Comparison of ENCODE assay signal across 8 cellular contexts in the genomic region with DNA sequence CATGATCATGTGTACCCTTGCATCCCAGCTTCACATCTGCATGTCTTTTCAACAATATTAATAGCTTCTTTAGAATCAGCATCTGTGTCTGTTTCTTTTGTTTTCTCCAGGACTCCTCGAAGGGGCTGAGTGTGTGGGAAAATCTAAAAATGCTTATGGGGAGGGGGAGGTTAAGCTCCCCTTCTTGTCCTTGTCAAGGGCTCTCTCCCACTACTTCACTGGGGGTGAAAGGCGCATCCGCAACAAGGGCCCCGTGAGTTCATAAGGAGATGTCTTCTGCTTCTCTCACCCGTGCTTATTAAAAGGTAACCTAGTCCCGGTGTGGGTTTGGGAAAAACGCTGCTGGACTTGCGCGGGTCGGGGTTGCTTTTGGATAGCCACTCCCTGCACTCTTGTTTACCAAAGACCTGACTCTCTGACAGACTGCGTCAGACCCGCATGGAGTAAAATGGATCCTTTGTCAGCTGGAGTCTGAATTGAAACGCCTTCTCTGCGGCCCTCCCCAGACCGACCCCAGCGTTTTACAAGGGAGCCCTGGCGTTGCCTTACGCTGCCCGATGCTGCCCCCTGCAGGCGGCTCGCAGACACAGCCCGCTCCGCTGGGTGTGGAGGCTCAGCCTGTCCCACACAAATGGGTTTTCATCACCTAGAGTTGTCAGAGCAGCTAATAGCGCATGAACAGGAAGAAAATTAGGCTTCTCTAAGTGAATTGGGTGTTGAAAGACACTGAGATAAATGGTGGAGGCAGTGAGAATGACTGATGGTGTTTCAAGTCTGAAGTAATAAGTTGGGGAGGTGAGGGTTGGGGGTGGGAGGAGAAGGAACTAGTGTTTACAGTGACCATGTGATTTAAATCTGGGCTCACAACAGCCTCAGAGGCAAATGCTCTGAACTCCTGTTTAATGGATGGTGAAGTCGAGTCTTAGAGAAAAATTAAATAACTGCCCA. TPM values are rescaled to one million over a fixed set of nuclear protein-coding genes. Genes with fewer than 3 reads are reported as not detected.
A peak's percentile ranks its signal among the peaks of the same experiment; 100 is the strongest.
DNase-seq lines count a peak whose midpoint lies in the region; ATAC-seq, FAIRE-seq and TF ChIP-seq lines count a peak whose summit lies in the region.

No MANE protein-coding gene starts in this region.

- no peaks in the 10 kb centered on the region for H3K36me3 Mint-ChIP-seq in WTC11

- ATAC-seq in GM18520 (IDR thresholded peaks at IDR 0.05; ENCODE audit: unreplicated experiment) = peak; percentile 55
- ATAC-seq in HG03108 (IDR thresholded peaks at IDR 0.05; ENCODE audit: unreplicated experiment) = peak; percentile 61
- ATAC-seq in WTC11 = peak; percentile 96

- peaks cover 13% of the 10 kb centered on the region for H3K27me3 Mint-ChIP-seq in WTC11 (ENCODE audit: low read depth)

- FAIRE-seq in bronchial epithelial cell (lab: Jason Lieb, UNC) = no peak

- peaks cover 10% of the 10 kb centered on the region for H3K4me1 Mint-ChIP-seq in WTC11

- TF ChIP-seq CTCF in WTC11 (IDR thresholded peaks at IDR 0.05) (peak; percentile 96), bronchial epithelial cell (IDR thresholded peaks at IDR 0.05; ENCODE audit: insufficient read depth, low read length, severe bottlenecking) (peak; percentile 93)

- peak; percentile 77 for DNase-seq in A172 (ENCODE audit: low spot score)
- peak; percentile 87 for DNase-seq in NCI-H2171 treated with DMSO at 0.1 percent for 48 hours (lab: John Stamatoyannopoulos, UW)
- peak; percentile 94 for DNase-seq in WTC11 (ENCODE audit: low spot score)
- DNase-seq in bronchial epithelial cell (ENCODE audit: low read depth) = peak; percentile 73
- DNase-seq in islet precursor cell = peak; percentile 96
- peak; percentile 74 to 89 for DNase-seq in stimulated activated CD4-positive, alpha-beta T cell treated with anti-CD3 and anti-CD28 coated beads, Interleukin-15, amount 100 ng/mL, for 1 hour (ENCODE audit: low read depth in 1 of 2, low spot score in 1 of 2)

- H3K4me3 Mint-ChIP-seq in WTC11 = peak overlapping the region; percentile 59

- H3K9me3 Mint-ChIP-seq in WTC11 = peaks cover 16% of the 10 kb centered on the region

- CTCF ChIA-PET in WTC11 (lab: Charles Lee) = interaction anchor here (0.6 to 5.7 kb wide), 36 partner anchors 9 to 558 kb away, joined by 3 to 51 read pairs (median 6); a partner anchor contains a TSS

- H3K27me3 ChIP-seq in bronchial epithelial cell (ENCODE audit: control insufficient read depth, insufficient read depth, low read length) = no peaks in the 10 kb centered on the region

- no peak overlapping the region for H3K27ac Mint-ChIP-seq in WTC11

- H3K36me3 ChIP-seq in bronchial epithelial cell (ENCODE audit: control insufficient read depth, insufficient read depth, low read length) = no peaks in the 10 kb centered on the region

- H3K4me3 ChIP-seq in bronchial epithelial cell (ENCODE audit: low read depth, low read length) = peak overlapping the region; percentile 19

- POLR2A ChIA-PET in WTC11 (lab: Charles Lee) = interaction anchor here (0.8 to 1.4 kb wide), 5 partner anchors 38 to 120 kb away, joined by 3 to 4 read pairs (median 3); no protein-coding TSS in a partner anchor

TF ChIP-seq in WTC11, 78 proteins besides CTCF, POLR2A, EP300 and RAD21:
- 0 out of 2 replicates have a peak, but pooled peaks have one; percentile 68 for TF ChIP-seq ZNF232 (CRISPR knock-in tag; IDR thresholded peaks at IDR 0.05)
- 0 out of 2 replicates have a peak, but pooled peaks have one; percentile 40 for TF ChIP-seq SP1 (CRISPR knock-in tag; conservative IDR thresholded peaks at IDR 0.05)
- TF ChIP-seq, protein P1, sequence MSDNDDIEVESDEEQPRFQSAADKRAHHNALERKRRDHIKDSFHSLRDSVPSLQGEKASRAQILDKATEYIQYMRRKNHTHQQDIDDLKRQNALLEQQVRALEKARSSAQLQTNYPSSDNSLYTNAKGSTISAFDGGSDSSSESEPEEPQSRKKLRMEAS (CRISPR knock-in tag; IDR thresholded peaks at IDR 0.05) = peak; percentile 49; the same call in 1 of the 2 replicates
- TF ChIP-seq, protein P2, sequence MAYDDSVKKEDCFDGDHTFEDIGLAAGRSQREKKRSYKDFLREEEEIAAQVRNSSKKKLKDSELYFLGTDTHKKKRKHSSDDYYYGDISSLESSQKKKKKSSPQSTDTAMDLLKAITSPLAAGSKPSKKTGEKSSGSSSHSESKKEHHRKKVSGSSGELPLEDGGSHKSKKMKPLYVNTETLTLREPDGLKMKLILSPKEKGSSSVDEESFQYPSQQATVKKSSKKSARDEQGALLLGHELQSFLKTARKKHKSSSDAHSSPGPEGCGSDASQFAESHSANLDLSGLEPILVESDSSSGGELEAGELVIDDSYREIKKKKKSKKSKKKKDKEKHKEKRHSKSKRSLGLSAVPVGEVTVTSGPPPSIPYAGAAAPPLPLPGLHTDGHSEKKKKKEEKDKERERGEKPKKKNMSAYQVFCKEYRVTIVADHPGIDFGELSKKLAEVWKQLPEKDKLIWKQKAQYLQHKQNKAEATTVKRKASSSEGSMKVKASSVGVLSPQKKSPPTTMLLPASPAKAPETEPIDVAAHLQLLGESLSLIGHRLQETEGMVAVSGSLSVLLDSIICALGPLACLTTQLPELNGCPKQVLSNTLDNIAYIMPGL (CRISPR knock-in tag; IDR thresholded peaks at IDR 0.05) = peak; percentile 74
- TF ChIP-seq TP53 (CRISPR knock-in tag; IDR thresholded peaks at IDR 0.05) = no peak
- TF ChIP-seq ZNF121 (CRISPR knock-in tag; IDR thresholded peaks at IDR 0.05) = peak; percentile 99
- peak; percentile 55; the same call in 1 of the 2 replicates for TF ChIP-seq TEAD1 (CRISPR knock-in tag; IDR thresholded peaks at IDR 0.05)
- TF ChIP-seq FOXK1 (CRISPR knock-in tag; IDR thresholded peaks at IDR 0.05) = peak; percentile 61; the same call in 1 of the 2 replicates
- TF ChIP-seq ZNF416 (CRISPR knock-in tag; IDR thresholded peaks at IDR 0.05) = no peak
- peak; percentile 47; the same call in 1 of the 2 replicates for TF ChIP-seq ETV6 (CRISPR knock-in tag; IDR thresholded peaks at IDR 0.05)
- TF ChIP-seq, protein P3, sequence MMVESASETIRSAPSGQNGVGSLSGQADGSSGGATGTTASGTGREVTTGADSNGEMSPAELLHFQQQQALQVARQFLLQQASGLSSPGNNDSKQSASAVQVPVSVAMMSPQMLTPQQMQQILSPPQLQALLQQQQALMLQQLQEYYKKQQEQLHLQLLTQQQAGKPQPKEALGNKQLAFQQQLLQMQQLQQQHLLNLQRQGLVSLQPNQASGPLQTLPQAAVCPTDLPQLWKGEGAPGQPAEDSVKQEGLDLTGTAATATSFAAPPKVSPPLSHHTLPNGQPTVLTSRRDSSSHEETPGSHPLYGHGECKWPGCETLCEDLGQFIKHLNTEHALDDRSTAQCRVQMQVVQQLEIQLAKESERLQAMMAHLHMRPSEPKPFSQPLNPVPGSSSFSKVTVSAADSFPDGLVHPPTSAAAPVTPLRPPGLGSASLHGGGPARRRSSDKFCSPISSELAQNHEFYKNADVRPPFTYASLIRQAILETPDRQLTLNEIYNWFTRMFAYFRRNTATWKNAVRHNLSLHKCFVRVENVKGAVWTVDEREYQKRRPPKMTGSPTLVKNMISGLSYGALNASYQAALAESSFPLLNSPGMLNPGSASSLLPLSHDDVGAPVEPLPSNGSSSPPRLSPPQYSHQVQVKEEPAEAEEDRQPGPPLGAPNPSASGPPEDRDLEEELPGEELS (CRISPR knock-in tag; IDR thresholded peaks at IDR 0.05) = 0 out of 2 replicates have a peak, but pooled peaks have one; percentile 41
TF ChIP-seq in WTC11: peak in this region for 9.

RNA-seq across cellular contexts. Expression of a gene that starts 53.9 kb away (rescaled TPM):
- total RNA-seq in A172 (2014; rRNA removed; shearing (Covaris generic)) = 41.9 and 45.0 TPM in 2 replicates
- 14.2 to 18.2 TPM (median 14.3 TPM) in 3 replicates for total RNA-seq in WTC11 (2021)
- total RNA-seq in bronchial epithelial cell = 47.7 and 65.3 TPM in 2 replicates

Comparison
In these comparisons a context has a peak if more than half of its experiments do, and no peak if none do; other contexts are left out.
1. Peak in every context shown above with its lines: DNase-seq, ATAC-seq and H3K4me3 ChIP-seq.